Comparison of ENCODE assay signal across 1 cellular context in genomic region chrX:71224098-71224708, GRCh38.
TF ChIP-seq lines count a peak whose summit lies in the region.

No MANE protein-coding gene starts in this region.

TF ChIP-seq in HepG2, 621 proteins besides CTCF, POLR2A, EP300 and RAD21:
- TF ChIP-seq ZNF841 (CRISPR knock-in tag; IDR thresholded peaks at IDR 0.05; ENCODE audit: borderline replicate concordance), result no peak
- TF ChIP-seq FOSL1 (CRISPR knock-in tag; IDR thresholded peaks at IDR 0.05; ENCODE audit: borderline replicate concordance), result no peak
- TF ChIP-seq SMC3 (IDR thresholded peaks at IDR 0.05; ENCODE audit: low read length), result no peak
- no peak for TF ChIP-seq NFE2L1 (CRISPR knock-in tag; IDR thresholded peaks at IDR 0.05; ENCODE audit: borderline replicate concordance)
- TF ChIP-seq DNMT1 (CRISPR knock-in tag; IDR thresholded peaks at IDR 0.05), result no peak
- no peak for TF ChIP-seq KLF13 (CRISPR knock-in tag; IDR thresholded peaks at IDR 0.05)
- no peak for TF ChIP-seq ZNF891 (CRISPR knock-in tag; IDR thresholded peaks at IDR 0.05)
- no peak for TF ChIP-seq KDM5B (CRISPR knock-in tag; IDR thresholded peaks at IDR 0.05; ENCODE audit: borderline replicate concordance)
- no peak for TF ChIP-seq MAZ (IDR thresholded peaks at IDR 0.05; ENCODE audit: borderline replicate concordance, low read depth, low read length)
- no peak for TF ChIP-seq MAZ (CRISPR knock-in tag; IDR thresholded peaks at IDR 0.05; ENCODE audit: low read depth)
- TF ChIP-seq ZBTB38 (CRISPR knock-in tag; IDR thresholded peaks at IDR 0.05), result peak; percentile 68
- TF ChIP-seq ZNF687 (CRISPR knock-in tag; IDR thresholded peaks at IDR 0.05), result peak; percentile 43
- no peak for TF ChIP-seq ZFP41 (CRISPR knock-in tag; IDR thresholded peaks at IDR 0.05; ENCODE audit: borderline replicate concordance)
- no peak for TF ChIP-seq ZFP82 (CRISPR knock-in tag; IDR thresholded peaks at IDR 0.05; ENCODE audit: borderline replicate concordance)
- no peak for TF ChIP-seq ZNF253 (CRISPR knock-in tag; IDR thresholded peaks at IDR 0.05; ENCODE audit: borderline replicate concordance)
- TF ChIP-seq HNRNPL (IDR thresholded peaks at IDR 0.05; ENCODE audit: low read depth, low read length), result peak; percentile 78; the same call in 1 of the 2 replicates
- TF ChIP-seq NFE2L2 (IDR thresholded peaks at IDR 0.05; ENCODE audit: low read length), result no peak
- TF ChIP-seq ZNF552 (CRISPR knock-in tag; IDR thresholded peaks at IDR 0.05; ENCODE audit: borderline replicate concordance), result no peak
- no peak for TF ChIP-seq TRAFD1 (CRISPR knock-in tag; IDR thresholded peaks at IDR 0.05; ENCODE audit: borderline replicate concordance)
- no peak for TF ChIP-seq DPF2 (CRISPR knock-in tag; IDR thresholded peaks at IDR 0.05; ENCODE audit: borderline replicate concordance, low read depth)
- TF ChIP-seq ZNF205 (CRISPR knock-in tag; IDR thresholded peaks at IDR 0.05), result no peak
- TF ChIP-seq RBFOX2 (IDR thresholded peaks at IDR 0.05; ENCODE audit: low read depth, low read length), result peak; percentile 68
- TF ChIP-seq XRCC5 (optimal IDR thresholded peaks at IDR 0.05; ENCODE audit: low read length), result no peak
- no peak for TF ChIP-seq ZNF790 (CRISPR knock-in tag; IDR thresholded peaks at IDR 0.05; ENCODE audit: borderline replicate concordance)
- no peak for TF ChIP-seq DR1 (CRISPR knock-in tag; IDR thresholded peaks at IDR 0.05)
- no peak for TF ChIP-seq NFKBIZ (CRISPR knock-in tag; IDR thresholded peaks at IDR 0.05)
- no peak for TF ChIP-seq SMAD1 (CRISPR knock-in tag; IDR thresholded peaks at IDR 0.05; ENCODE audit: borderline replicate concordance, low read depth)
- TF ChIP-seq SP5 (CRISPR knock-in tag; IDR thresholded peaks at IDR 0.05; ENCODE audit: borderline replicate concordance, low read depth), result no peak
- no peak for TF ChIP-seq ZNF615 (CRISPR knock-in tag; IDR thresholded peaks at IDR 0.05; ENCODE audit: borderline replicate concordance)
- no peak for TF ChIP-seq ZNF670 (CRISPR knock-in tag; IDR thresholded peaks at IDR 0.05; ENCODE audit: borderline replicate concordance)
- TF ChIP-seq TBX3 (IDR thresholded peaks at IDR 0.05; ENCODE audit: borderline replicate concordance), result no peak
- TF ChIP-seq SOX6 (IDR thresholded peaks at IDR 0.05), result no peak
- no peak for TF ChIP-seq SOX6 (CRISPR knock-in tag; IDR thresholded peaks at IDR 0.05)
- TF ChIP-seq MLLT10 (CRISPR knock-in tag; IDR thresholded peaks at IDR 0.05), result no peak
- TF ChIP-seq MLX (CRISPR knock-in tag; IDR thresholded peaks at IDR 0.05), result no peak
- peak; percentile 89 for TF ChIP-seq AGO2 (optimal IDR thresholded peaks at IDR 0.05; ENCODE audit: low read depth, low read length)
- no peak for TF ChIP-seq TSC22D2 (CRISPR knock-in tag; IDR thresholded peaks at IDR 0.05; ENCODE audit: borderline replicate concordance)
